20 cellular contexts compared by ENCODE assay signal in genomic region chr6:25754508-25754907, GRCh38. TPM values are rescaled to one million over a fixed set of nuclear protein-coding genes. Genes with fewer than 3 reads are reported as not detected.
"Had no signal": no experiment of that assay in that cellular context is flagged by ENCODE, and none has a peak within 500 bp of the region (broad histone marks: within the 10 kb centered on the region; RNA-seq: fewer than 3 reads in every experiment).

Gene SLC17A4 (plus strand): TSS chr6:25754742. CDS start chr6:25761963, 7,221 bp downstream.

- H3K4me3 ChIP-seq: left ventricle myocardium inferior, tibial nerve, vagina had no signal

- H3K9me3 ChIP-seq: left ventricle myocardium inferior, tibial nerve, vagina had no signal

- H3K27ac ChIP-seq: left ventricle myocardium inferior, tibial nerve, vagina had no signal

- DNase-seq: activated B cell treated with CpG ODN at 0.5 μM for 24 hours; activated CD4-positive, alpha-beta T cell treated with anti-CD3 and anti-CD28 coated beads for 4 hours; activated CD8-positive, alpha-beta T cell treated with anti-CD3 and anti-CD28 coated beads for 36 hours; activated naive CD4-positive, alpha-beta T cell treated with Interleukin-2 at 50 U/mL for 16 hours; activated naive CD8-positive, alpha-beta T cell treated with anti-CD3 and anti-CD28 coated beads, Interleukin-2, amount 10 ng/mL, durations not matched to agents 7 days and 5 days; activated T-cell treated with anti-CD3 and anti-CD28 coated beads, Interleukin-2, amount 50 U/mL, for 24 hours; amygdala; caudate nucleus; kidney; left ventricle myocardium inferior; stimulated activated naive CD8-positive, alpha-beta T cell treated with anti-CD3 and anti-CD28 coated beads, Interleukin-15, Interleukin-2, amounts not matched to agents 100 U/mL and 50 U/mL, for 24 hours; substantia nigra had no signal

- H3K4me1 ChIP-seq: left ventricle myocardium inferior, tibial nerve, vagina had no signal

- FAIRE-seq: endometrium, frontal cortex, kidney had no signal

- H3K27me3 ChIP-seq: tibial nerve, vagina had no signal

- H3K36me3 ChIP-seq: left ventricle myocardium inferior, tibial nerve, vagina had no signal

- ATAC-seq: activated CD8-positive, alpha-beta T cell treated with anti-CD3 and anti-CD28 coated beads for 36 hours; natural killer cell treated with Interleukin-12 subunit alpha and Interleukin-12 subunit beta and Interleukin-15 and Interleukin-18, amount 100 ng/mL, for 72 hours; stimulated activated naive CD8-positive, alpha-beta T cell treated with anti-CD3 and anti-CD28 coated beads, Interleukin-15, Interleukin-2, amounts not matched to agents 100 U/mL and 50 U/mL, for 24 hours had no signal

RNA-seq across cellular contexts. Expression of gene SLC17A4, which starts in this region (rescaled TPM):
- total RNA-seq: activated B cell treated with CpG ODN at 0.5 μM for 24 hours; activated CD8-positive, alpha-beta T cell treated with anti-CD3 and anti-CD28 coated beads for 36 hours; activated naive CD8-positive, alpha-beta T cell treated with anti-CD3 and anti-CD28 coated beads, Interleukin-2, amount 10 ng/mL, durations not matched to agents 7 days and 5 days; activated T-helper 2 cell treated with anti-CD3 and anti-CD28 coated beads, Interferon-gamma antibody, Interleukin-2, Interleukin-4, amounts not matched to agents 10 μg/mL and 5 μg/mL and 100 μg/mL, durations not matched to agents 14 hours and 24 hours and 36 hours; left ventricle myocardium inferior; natural killer cell treated with Interleukin-12 subunit alpha and Interleukin-12 subunit beta and Interleukin-15 and Interleukin-18, amount 100 ng/mL, for 72 hours; T-helper 2 cell treated with Interferon-gamma antibody and Interleukin-4, amounts not matched to agents 100 ng/mL and 5 ng/mL, for 36 hours; tibial nerve; vagina had no signal
- polyA plus RNA-seq: esophagus had no signal
